ENCODE assay signal across 18 cellular contexts in genomic region chr2:170468557-170468956, GRCh38.
DNase-seq lines count a peak whose midpoint lies in the region; ATAC-seq and TF ChIP-seq lines count a peak whose summit lies in the region.
"Had no signal": no experiment of that assay in that cellular context is flagged by ENCODE, and none has a peak within 500 bp of the region (broad histone marks: within the 10 kb centered on the region; RNA-seq: fewer than 3 reads in every experiment).

No MANE protein-coding gene starts in this region.

- H3K4me2 ChIP-seq in PC-9 (no peak overlapping the region), smooth muscle cell (no peak overlapping the region)
- H3K4me2 ChIP-seq: A549 had no signal

- BruUV-seq in PC-9 (replicated peaks; lab: Mats Ljungman, UMichigan), result no TSS peak

- H3K27ac ChIP-seq in PC-9, result no peak overlapping the region
- no peak overlapping the region for H3K27ac ChIP-seq in foreskin keratinocyte
- no peak overlapping the region for H3K27ac ChIP-seq in smooth muscle cell (ENCODE audit: low read depth)
- H3K27ac ChIP-seq in prostate gland, result no peak overlapping the region
- H3K27ac ChIP-seq: A549, GM23248, SK-N-MC had no signal

- 96% methylated on average over 4 of the region's 4 CpGs for WGBS in smooth muscle cell (ENCODE audit: low lambda C conversion rate)
- 75% methylated on average over 4 of the region's 4 CpGs for WGBS in prostate gland

- POLR2A ChIA-PET in PC-9 (lab: Charles Lee; ENCODE audit: unreplicated experiment), result no interaction called here

- DNase-seq in NCI-H2171 treated with DMSO at 0.1 percent for 48 hours (lab: John Stamatoyannopoulos, UW), result peak; percentile 57
- no peak for DNase-seq in NCI-H2171 (lab: John Stamatoyannopoulos, UW)
- DNase-seq in PC-9, result no peak
- DNase-seq in foreskin keratinocyte, result peak; percentile 18 to 34
- DNase-seq in smooth muscle cell (lab: John Stamatoyannopoulos, UW; ENCODE audit: unreplicated experiment), result no peak
- DNase-seq in prostate gland (ENCODE audit: low spot score), result no peak
- DNase-seq in SIG-M5 (lab: John Stamatoyannopoulos, UW), result no peak
- DNase-seq: GM23248, IMR-90, MV-4-11, NCI-H2081 treated with DMSO at 0.1 percent for 48 hours, NCI-H226, RPMI8226, SHP77, SW 1271 had no signal

- H3F3A ChIP-seq in PC-9 (ENCODE audit: insufficient read depth, low read depth) (no peaks in the 10 kb centered on the region), smooth muscle cell (ENCODE audit: low read depth) (no peaks in the 10 kb centered on the region)

- TF ChIP-seq CTCF in PC-9 (conservative IDR thresholded peaks at IDR 0.05), result no peak
- TF ChIP-seq CTCF in foreskin keratinocyte (conservative IDR thresholded peaks at IDR 0.05), result no peak
- TF ChIP-seq CTCF in smooth muscle cell (IDR thresholded peaks at IDR 0.05; ENCODE audit: borderline replicate concordance, insufficient read depth, poor library complexity, severe bottlenecking), result no peak
- TF ChIP-seq CTCF in prostate gland (IDR thresholded peaks at IDR 0.05), result no peak

- H3K36me3 ChIP-seq in PC-9 (ENCODE audit: low read depth) (no peaks in the 10 kb centered on the region), smooth muscle cell (ENCODE audit: low read depth) (no peaks in the 10 kb centered on the region), prostate gland (no peaks in the 10 kb centered on the region)
- H3K36me3 ChIP-seq: HAP-1 had no signal

- H3K9me3 ChIP-seq in PC-9 (ENCODE audit: insufficient read depth, low read depth) (no peaks in the 10 kb centered on the region), smooth muscle cell (replicated peaks; ENCODE audit: low read depth) (no peaks in the 10 kb centered on the region), prostate gland (no peaks in the 10 kb centered on the region)
- H3K9me3 ChIP-seq: A549, HAP-1 had no signal

- CTCF ChIA-PET in PC-9 (lab: Charles Lee), result no interaction called here

- ATAC-seq in foreskin keratinocyte, result no peak
- ATAC-seq: A549 had no signal

- intact Hi-C loops in PC-9 (cut with micrococcal nuclease; ENCODE audit: unreplicated experiment), result no loop called here
- intact Hi-C loops in prostate gland (cut with DNase I), result no loop called here

- peaks cover 21% of the 10 kb centered on the region for H3K4me1 ChIP-seq in PC-9 (replicated peaks; ENCODE audit: insufficient read depth)
- H3K4me1 ChIP-seq in foreskin keratinocyte, result no peaks in the 10 kb centered on the region
- no peaks in the 10 kb centered on the region for H3K4me1 ChIP-seq in smooth muscle cell (ENCODE audit: low read depth)
- H3K4me1 ChIP-seq in prostate gland (replicated peaks), result no peaks in the 10 kb centered on the region
- H3K4me1 ChIP-seq: A549, HAP-1 had no signal

- no peak overlapping the region for H3K9ac ChIP-seq in smooth muscle cell (ENCODE audit: low read depth)
- H3K9ac ChIP-seq: GM23248 had no signal

- H3K27me3 ChIP-seq in PC-9 (ENCODE audit: insufficient read depth, low read depth), result no peaks in the 10 kb centered on the region
- no peaks in the 10 kb centered on the region for H3K27me3 ChIP-seq in foreskin keratinocyte
- H3K27me3 ChIP-seq in smooth muscle cell (ENCODE audit: low read depth), result no peaks in the 10 kb centered on the region
- no peaks in the 10 kb centered on the region for H3K27me3 ChIP-seq in prostate gland (replicated peaks; ENCODE audit: insufficient read depth)

- no peaks in the 10 kb centered on the region for H4K20me1 ChIP-seq in PC-9 (ENCODE audit: insufficient read depth)
- no peaks in the 10 kb centered on the region for H4K20me1 ChIP-seq in smooth muscle cell (ENCODE audit: low read depth)

- H3K79me2 ChIP-seq in PC-9 (ENCODE audit: low read depth), result no peaks in the 10 kb centered on the region
- no peaks in the 10 kb centered on the region for H3K79me2 ChIP-seq in smooth muscle cell (ENCODE audit: low read depth)

- H2AFZ ChIP-seq in PC-9, result peak overlapping the region; percentile 54; the same call in 1 of the 2 replicates
- H2AFZ ChIP-seq in smooth muscle cell (ENCODE audit: low read depth), result peak overlapping the region; percentile 8
- H2AFZ ChIP-seq: GM23248 had no signal

- no peaks in the 10 kb centered on the region for H3K9me2 ChIP-seq in PC-9 (ENCODE audit: insufficient read depth)

- no peak for TF ChIP-seq POLR2A in prostate gland (IDR thresholded peaks at IDR 0.05)

- no peak overlapping the region for H3K4me3 ChIP-seq in PC-9
- H3K4me3 ChIP-seq in smooth muscle cell, result no peak overlapping the region
- no peak overlapping the region for H3K4me3 ChIP-seq in prostate gland
- H3K4me3 ChIP-seq: A549, GM23248, HAP-1, SK-N-MC had no signal

Comparison
In these comparisons a context has a peak if more than half of its experiments do, and no peak if none do; other contexts are left out.
1. DNase-seq: peak in NCI-H2171 treated with DMSO at 0.1 percent for 48 hours (single experiment) and foreskin keratinocyte (2 of 2); none in NCI-H2171 (single experiment), PC-9 (0 of 2), smooth muscle cell (single experiment), prostate gland (single experiment) and SIG-M5 (single experiment).